ENCODE assay signal across 1 cellular context in genomic region chr1:98333406-98333805, GRCh38.
TF ChIP-seq lines count a peak whose summit lies in the region.

No MANE protein-coding gene starts in this region.

TF ChIP-seq in neural cell, 6 proteins besides CTCF, POLR2A, EP300 and RAD21 (continued from another document):
- TF ChIP-seq TAF1 (IDR thresholded peaks at IDR 0.05; ENCODE audit: low read depth) = no peak
